ENCODE assay signal across 8 cellular contexts in genomic region chr11:130522284-130522961, GRCh38.
DNase-seq lines count a peak whose midpoint lies in the region; TF ChIP-seq lines count a peak whose summit lies in the region.

No MANE protein-coding gene starts in this region.

- H3K36me3 Mint-ChIP-seq in endodermal cell (ENCODE audit: low read depth), result no peaks in the 10 kb centered on the region

- no peaks in the 10 kb centered on the region for H3K9me3 ChIP-seq in MG63
- no peaks in the 10 kb centered on the region for H3K9me3 ChIP-seq in endodermal cell (ENCODE audit: control insufficient read depth, low read length)
- H3K9me3 ChIP-seq in uterus, result no peaks in the 10 kb centered on the region

- peak; percentile 34 for DNase-seq in 8988T
- DNase-seq in MG63, result peak; percentile 77
- peak; percentile 95 for DNase-seq in endodermal cell
- peak; percentile 94 for DNase-seq in mesenteric fat pad (ENCODE audit: low spot score)
- DNase-seq in uterus, result peak; percentile 94 to 95
- DNase-seq in GM13976 (ENCODE audit: low spot score), result no peak
- no peak for DNase-seq in activated CD8-positive, alpha-beta memory T cell treated with anti-CD3 and anti-CD28 coated beads, Interleukin-2, amount 50 U/mL, for 4 hours
- no peak for DNase-seq in T-helper 2 cell

- H3K27ac ChIP-seq in endodermal cell (ENCODE audit: low read depth, low read length) (no peak overlapping the region), uterus (peak overlapping the region; percentile 82 to 90)

- H3K9ac ChIP-seq in endodermal cell (ENCODE audit: extremely low read depth, low read length, poor library complexity, severe bottlenecking), result no peak overlapping the region

- 40 to 46% methylated on average over 1 to 9 of the region's 9 CpGs for WGBS in endodermal cell (ENCODE audit: insufficient coverage in 1 of 2, insufficient read length in 1 of 2), 2 experiments

- H3K4me1 ChIP-seq in endodermal cell (ENCODE audit: control insufficient read depth, insufficient read depth, low read length) (no peaks in the 10 kb centered on the region), uterus (peaks cover 4 to 6% of the 10 kb centered on the region in 2 donors)

- H3K36me3 ChIP-seq in MG63 (no peaks in the 10 kb centered on the region), endodermal cell (ENCODE audit: control insufficient read depth, insufficient read depth, low read length) (no peaks in the 10 kb centered on the region), uterus (no peaks in the 10 kb centered on the region)

- peaks cover 13% of the 10 kb centered on the region for H3K27me3 Mint-ChIP-seq in endodermal cell (ENCODE audit: insufficient read depth)

- no peak overlapping the region for H3K4me3 Mint-ChIP-seq in endodermal cell

- H3K4me3 ChIP-seq in MG63, result no peak overlapping the region
- H3K4me3 ChIP-seq in endodermal cell (ENCODE audit: low read length), result no peak overlapping the region
- H3K4me3 ChIP-seq in uterus, result no peak overlapping the region

- TF ChIP-seq CTCF in endodermal cell (conservative IDR thresholded peaks at IDR 0.05) (no peak), uterus (IDR thresholded peaks at IDR 0.05) (no peak), GM13976 (IDR thresholded peaks at IDR 0.05; ENCODE audit: borderline replicate concordance, control extremely low read depth, extremely low read depth, insufficient read depth, missing control alignments) (no peak)

- in situ Hi-C loops in GM13976 (cut with MboI; ENCODE audit: low sequenced_read_pairs, unreplicated experiment), result no loop called here

- intact Hi-C loops in uterus (cut with DNase I; ENCODE audit: low total_unique reads), result no loop called here

- TF ChIP-seq POLR2A in uterus (IDR thresholded peaks at IDR 0.05), result peak in 1 of 2 donors; percentile 27

- H3K4me1 Mint-ChIP-seq in endodermal cell, result peaks cover 10% of the 10 kb centered on the region

- no peaks in the 10 kb centered on the region for H3K9me3 Mint-ChIP-seq in endodermal cell

- H3K27ac Mint-ChIP-seq in endodermal cell, result peak overlapping the region; percentile 95

- no peaks in the 10 kb centered on the region for H3K27me3 ChIP-seq in MG63
- H3K27me3 ChIP-seq in endodermal cell (ENCODE audit: control insufficient read depth, insufficient read depth, low read length, poor library complexity, severe bottlenecking), result no peaks in the 10 kb centered on the region
- H3K27me3 ChIP-seq in uterus, result no peaks in the 10 kb centered on the region

Comparison
In these comparisons a context has a peak if more than half of its experiments do, and no peak if none do; other contexts are left out.
1. DNase-seq: peak in 8988T (single experiment), MG63 (single experiment), endodermal cell (single experiment), mesenteric fat pad (single experiment) and uterus (2 of 2); none in GM13976 (single experiment), activated CD8-positive, alpha-beta memory T cell treated with anti-CD3 and anti-CD28 coated beads, Interleukin-2, amount 50 U/mL, for 4 hours (single experiment) and T-helper 2 cell (0 of 5).